Comparison of ENCODE assay signal across 22 cellular contexts in genomic region chr6:131036616-131037015, GRCh38.
"Had no signal": no experiment of that assay in that cellular context is flagged by ENCODE, and none has a peak within 500 bp of the region (broad histone marks: within the 10 kb centered on the region; RNA-seq: fewer than 3 reads in every experiment).

No MANE protein-coding gene starts in this region.

- H3K27me3 Mint-ChIP-seq: activated CD4-positive, alpha-beta memory T cell treated with anti-CD3 and anti-CD28 coated beads, Interleukin-2, amount 10 ng/mL, durations not matched to agents 7 days and 5 days; activated CD4-positive, alpha-beta T cell treated with anti-CD3 and anti-CD28 coated beads for 36 hours; activated naive CD8-positive, alpha-beta T cell; activated T-helper 17 cell treated with anti-CD3 and anti-CD28 coated beads, Interleukin-2, amount 50 U/mL, for 72 hours had no signal

- H3K36me3 ChIP-seq: WERI-Rb-1 had no signal

- H3K27ac Mint-ChIP-seq: activated CD4-positive, alpha-beta memory T cell treated with anti-CD3 and anti-CD28 coated beads, Interleukin-2, amount 10 ng/mL, durations not matched to agents 7 days and 5 days; activated CD4-positive, alpha-beta T cell treated with anti-CD3 and anti-CD28 coated beads for 36 hours; activated naive CD4-positive, alpha-beta T cell treated with anti-CD3 and anti-CD28 coated beads for 36 hours; activated naive CD8-positive, alpha-beta T cell; activated T-helper 17 cell treated with anti-CD3 and anti-CD28 coated beads, Interleukin-2, amount 50 U/mL, for 72 hours had no signal

- H3K4me2 ChIP-seq: KMS-11 had no signal

- H3K9me3 Mint-ChIP-seq: activated CD4-positive, alpha-beta memory T cell treated with anti-CD3 and anti-CD28 coated beads, Interleukin-2, amount 10 ng/mL, durations not matched to agents 7 days and 5 days; activated naive CD4-positive, alpha-beta T cell treated with anti-CD3 and anti-CD28 coated beads for 36 hours; activated T-helper 17 cell treated with anti-CD3 and anti-CD28 coated beads, Interleukin-2, amount 50 U/mL, for 72 hours had no signal

- H3K4me3 Mint-ChIP-seq: activated CD4-positive, alpha-beta memory T cell treated with anti-CD3 and anti-CD28 coated beads, Interleukin-2, amount 10 ng/mL, durations not matched to agents 7 days and 5 days; activated CD4-positive, alpha-beta T cell treated with anti-CD3 and anti-CD28 coated beads for 36 hours; activated naive CD4-positive, alpha-beta T cell treated with anti-CD3 and anti-CD28 coated beads for 36 hours; activated naive CD8-positive, alpha-beta T cell; activated T-helper 17 cell treated with anti-CD3 and anti-CD28 coated beads, Interleukin-2, amount 50 U/mL, for 72 hours had no signal

- H3K27ac ChIP-seq: KMS-11, WERI-Rb-1 had no signal

- H3K4me1 Mint-ChIP-seq: activated CD4-positive, alpha-beta memory T cell treated with anti-CD3 and anti-CD28 coated beads, Interleukin-2, amount 10 ng/mL, durations not matched to agents 7 days and 5 days had no signal

- H3K9ac ChIP-seq: KMS-11 had no signal

- DNase-seq: activated CD4-positive, alpha-beta memory T cell treated with anti-CD3 and anti-CD28 coated beads, Interleukin-2, amount 10 ng/mL, durations not matched to agents 7 days and 5 days; activated CD4-positive, alpha-beta T cell treated with anti-CD3 and anti-CD28 coated beads for 36 hours; activated CD4-positive, alpha-beta T cell treated with anti-CD3 and anti-CD28 coated beads, Interleukin-2, amount 50 U/mL, for 1 hour; activated gamma-delta T cell; activated naive CD4-positive, alpha-beta T cell treated with anti-CD3 and anti-CD28 coated beads for 36 hours; activated T-cell treated with anti-CD3 and anti-CD28 coated beads for 4 hours; activated T-cell treated with anti-CD3 and anti-CD28 coated beads, Interleukin-2, amount 50 U/mL, for 48 hours; NCI-H1092; NCI-H1417; NCI-H1930; NCI-H2171 treated with DMSO at 0.1 percent for 48 hours; NCI-H226; NCI-H510A; NCI-H526 treated with DMSO at 0.1 percent for 48 hours; NCI-H82; SIG-M5; T-helper 2 cell; T1000; WERI-Rb-1 had no signal

- ATAC-seq: activated CD4-positive, alpha-beta T cell treated with anti-CD3 and anti-CD28 coated beads for 36 hours; activated T-helper 17 cell treated with anti-CD3 and anti-CD28 coated beads, Interleukin-2, amount 50 U/mL, for 72 hours had no signal
